In the genomic region with DNA sequence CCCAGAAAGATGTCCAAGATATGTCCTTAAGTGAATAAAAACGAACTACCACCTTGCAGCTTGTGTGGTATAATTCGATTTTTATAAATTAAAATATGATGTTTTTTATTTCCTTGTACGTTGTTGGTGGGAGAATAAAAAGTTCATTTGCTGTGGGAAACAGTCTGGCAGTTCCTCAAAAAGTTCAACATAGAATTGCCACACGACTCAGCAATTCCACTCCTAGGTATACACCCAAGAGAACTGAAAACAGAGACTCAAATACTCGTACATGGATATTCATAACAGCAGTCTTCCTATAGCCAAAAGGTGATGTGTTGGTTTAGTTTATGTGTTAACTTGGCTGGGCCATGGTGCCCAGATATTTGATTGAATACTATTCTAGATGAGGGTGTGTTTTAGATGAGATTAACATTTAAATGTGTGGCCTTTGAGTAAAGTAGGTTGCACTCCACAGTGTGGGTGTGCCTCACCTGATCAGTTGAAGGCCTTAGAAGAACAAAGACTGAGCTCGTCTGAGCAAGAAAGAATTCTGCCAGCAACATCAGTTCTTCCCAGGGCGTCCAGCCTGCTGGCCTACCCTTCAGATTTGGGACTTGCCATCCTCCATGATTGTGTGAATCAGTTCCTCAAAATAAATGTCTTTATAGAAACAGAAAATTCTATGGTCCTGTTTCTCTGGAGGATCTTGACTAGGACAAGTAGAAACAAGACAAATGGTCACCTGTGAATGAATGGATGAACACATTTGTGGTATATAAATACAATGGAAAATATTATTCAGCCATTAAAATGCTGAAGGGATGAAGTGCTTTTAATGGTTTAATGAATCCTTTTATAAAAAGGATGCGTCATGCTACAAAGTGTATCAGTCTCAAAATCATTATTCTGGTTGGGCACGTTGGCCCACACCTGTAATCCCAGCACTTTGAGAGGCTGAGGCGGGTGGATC, we compare ENCODE assay signal across 23 cellular contexts. TPM values are rescaled to one million over a fixed set of nuclear protein-coding genes. Genes with fewer than 3 reads are reported as not detected.
DNase-seq lines count a peak whose midpoint lies in the region; ATAC-seq and TF ChIP-seq lines count a peak whose summit lies in the region.
"Had no signal": no experiment of that assay in that cellular context is flagged by ENCODE, and none has a peak within 500 bp of the region (broad histone marks: within the 10 kb centered on the region; RNA-seq: fewer than 3 reads in every experiment).

No MANE protein-coding gene starts in this region.

- no peaks in the 10 kb centered on the region for H3K36me3 ChIP-seq in tibial nerve
- H3K36me3 ChIP-seq: BLaER1 treated with 17β-estradiol and CSF1 and Interleukin-3, amounts not matched to agents 10 nM and 100 nM; right lobe of liver; WERI-Rb-1 had no signal

- no peaks in the 10 kb centered on the region for H3K27me3 ChIP-seq in tibial nerve
- H3K27me3 ChIP-seq: BLaER1 treated with 17β-estradiol and CSF1 and Interleukin-3, amounts not matched to agents 10 nM and 100 nM; right lobe of liver had no signal

- 78 to 80% methylated on average over 10 of the region's 10 CpGs for WGBS in tibial nerve, 2 donors

- peak; percentile 43 for ATAC-seq in esophagus mucosa
- no peak for ATAC-seq in GM21825 (IDR thresholded peaks at IDR 0.05; ENCODE audit: unreplicated experiment)
- no peak for ATAC-seq in GM21447 (IDR thresholded peaks at IDR 0.05; ENCODE audit: unreplicated experiment)
- ATAC-seq: T-helper 17 cell had no signal

- peaks cover 0 to 7% (median 0%) of the 10 kb centered on the region in 4 donors for H3K4me1 ChIP-seq in tibial nerve
- H3K4me1 ChIP-seq: right lobe of liver had no signal

- H3K27ac ChIP-seq in 22Rv1 (peak overlapping the region; percentile 98; the same call in 1 of the 2 replicates), tibial nerve (no peak overlapping the region)
- H3K27ac ChIP-seq: right lobe of liver, WERI-Rb-1 had no signal

- no peak for TF ChIP-seq POLR2A in tibial nerve (IDR thresholded peaks at IDR 0.05)

- TF ChIP-seq EP300 in tibial nerve (IDR thresholded peaks at IDR 0.05): no peak

- H3K4me3 ChIP-seq in tibial nerve: no peak overlapping the region
- H3K4me3 ChIP-seq: BLaER1 treated with 17β-estradiol and CSF1 and Interleukin-3, amounts not matched to agents 10 nM and 100 nM; right lobe of liver had no signal

- H3K9me3 ChIP-seq in tibial nerve: no peaks in the 10 kb centered on the region
- H3K9me3 ChIP-seq: BLaER1 treated with 17β-estradiol and CSF1 and Interleukin-3, amounts not matched to agents 10 nM and 100 nM; right lobe of liver had no signal

- DNase-seq in MV-4-11 (lab: John Stamatoyannopoulos, UW) (peak; percentile 19), tibial nerve (ENCODE audit: low spot score in 2 of 2) (no peak)
- DNase-seq: activated CD4-positive, alpha-beta T cell treated with anti-CD3 and anti-CD28 coated beads, Interleukin-2, amount 50 U/mL, for 1 hour; activated CD8-positive, alpha-beta memory T cell treated with anti-CD3 and anti-CD28 coated beads, Interleukin-2, amount 50 U/mL, for 4 hours; activated naive CD8-positive, alpha-beta T cell treated with anti-CD3 and anti-CD28 coated beads for 36 hours; cerebellar nuclear complex; EL; hippocampal formation; NCI-H1436; NCI-H2107; T-helper 17 cell; WERI-Rb-1 had no signal

- no peak for TF ChIP-seq CTCF in 22Rv1 (IDR thresholded peaks at IDR 0.05)
- TF ChIP-seq CTCF in tibial nerve (IDR thresholded peaks at IDR 0.05): no peak

RNA-seq across cellular contexts. Expression of a gene that starts 5.1 kb away (rescaled TPM):
- total RNA-seq in esophagus mucosa (39.0 TPM), tibial nerve (10 to 100 TPM; 12.6 to 25.1 (median 17.3) TPM)

RNA-seq across cellular contexts. Expression of a gene that starts 16.9 kb away (rescaled TPM):
- total RNA-seq in esophagus mucosa (0.08 TPM), tibial nerve (1 to 10 TPM in 2 of 4 donors, under 1 TPM in 2; under 0.01 to 1.8 (median 1.1) TPM)
- total RNA-seq: astrocyte, mononuclear cell, right lobe of liver, T-helper 17 cell had no signal

RNA-seq across cellular contexts. Expression of a gene that starts 26.9 kb away (rescaled TPM):
- total RNA-seq in esophagus mucosa: 0.24 TPM
- 1 to 10 TPM in 2 of 4 donors, under 1 TPM in 2; 0.78 to 1.5 (median 1.2) TPM for total RNA-seq in tibial nerve

RNA-seq across cellular contexts. Expression of a gene that starts 30.9 kb away (rescaled TPM):
- 9.6 TPM for total RNA-seq in esophagus mucosa
- under 1 TPM in 1 of 4 donors, not detected in 3; 0.42 TPM for total RNA-seq in tibial nerve
- total RNA-seq: activated naive CD8-positive, alpha-beta T cell treated with anti-CD3 and anti-CD28 coated beads for 36 hours; astrocyte; epithelial cell of proximal tubule; frontal cortex; RPMI7951 had no signal

RNA-seq across cellular contexts. Expression of a gene that starts 44.3 kb away (rescaled TPM):
- total RNA-seq in esophagus mucosa (29.7 TPM), tibial nerve (1 to 10 TPM in 3 of 4 donors, not detected in 1; 2.3 to 6.3 (median 3.3) TPM)
- total RNA-seq: activated naive CD8-positive, alpha-beta T cell treated with anti-CD3 and anti-CD28 coated beads for 36 hours; astrocyte; epithelial cell of proximal tubule; RPMI7951 had no signal
